ENCODE assay signal across 8 cellular contexts in genomic region chr14:58245562-58245961, GRCh38. TPM values are rescaled to one million over a fixed set of nuclear protein-coding genes. Genes with fewer than 3 reads are reported as not detected.
A peak's percentile ranks its signal among the peaks of the same experiment; 100 is the strongest.
DNase-seq lines count a peak whose midpoint lies in the region; ATAC-seq and TF ChIP-seq lines count a peak whose summit lies in the region.

No MANE protein-coding gene starts in this region.

- CTCF ChIA-PET in PC-3 (lab: Charles Lee) = no interaction called here

- no peak for TF ChIP-seq CTCF in GM12864 (IDR thresholded peaks at IDR 0.05; ENCODE audit: low read depth, low read length, missing control alignments)
- TF ChIP-seq CTCF in PC-3 (conservative IDR thresholded peaks at IDR 0.05; ENCODE audit: low read depth, low read length) = no peak
- no peak for TF ChIP-seq CTCF in epithelial cell of proximal tubule (conservative IDR thresholded peaks at IDR 0.05; ENCODE audit: low read depth, low read length)
- TF ChIP-seq CTCF in prostate gland (IDR thresholded peaks at IDR 0.05) = no peak

- H3K9me3 ChIP-seq in PC-3 (ENCODE audit: low read length) (no peaks in the 10 kb centered on the region), prostate gland (no peaks in the 10 kb centered on the region)

- no TSS peak for BruUV-seq in PC-3 (replicated peaks; lab: Mats Ljungman, UMichigan)

- H3K4me1 ChIP-seq in PC-3 (ENCODE audit: insufficient read depth, low read length) (peaks cover 25% of the 10 kb centered on the region), prostate gland (replicated peaks) (no peaks in the 10 kb centered on the region)

- intact Hi-C loops in PC-3 (cut with micrococcal nuclease) = loop anchor here (10.0 kb wide), 1 partner anchor 1239 kb away; the partner anchor contains the start of genes JKAMP and L3HYPDH
- intact Hi-C loops in prostate gland (cut with DNase I) = loop anchor here (5.0 kb wide), 1 partner anchor 52 kb away; the partner anchor contains the start of gene ARID4A

- H4K20me1 ChIP-seq in PC-3 (ENCODE audit: low read length) = peaks cover 38% of the 10 kb centered on the region

- H3K79me2 ChIP-seq in PC-3 (ENCODE audit: low read length) = peaks cover 59% of the 10 kb centered on the region

- DNase-seq in GM12864 (ENCODE audit: low read depth) (no peak), PC-3 (no peak), epithelial cell of proximal tubule (ENCODE audit: low read depth) (no peak), prostate gland (ENCODE audit: low spot score) (no peak), occipital lobe (lab: John Stamatoyannopoulos, UW) (no peak), SKM-1 treated with dmso at 0.1 percent for 144 hours (lab: John Stamatoyannopoulos, UW; ENCODE audit: unreplicated experiment) (no peak)
- DNase-seq in stimulated activated CD4-positive, alpha-beta T cell treated with anti-CD3 and anti-CD28 coated beads, Interleukin-15, amount 100 ng/mL, for 24 hours = no peak

- H3K9me2 ChIP-seq in PC-3 (replicated peaks; ENCODE audit: low read length) = no peaks in the 10 kb centered on the region

- peak overlapping the region; percentile 79 for H3K4me2 ChIP-seq in PC-3 (ENCODE audit: low read length)

- WGBS in prostate gland = 2% methylated on average over 3 of the region's 3 CpGs

- H3K9ac ChIP-seq in PC-3 (ENCODE audit: low read length) = peak overlapping the region; percentile 90

- peaks cover 14% of the 10 kb centered on the region for H3F3A ChIP-seq in PC-3 (ENCODE audit: low read length, unreplicated experiment)

- H3K36me3 ChIP-seq in PC-3 (ENCODE audit: low read depth, low read length) (peaks cover 31% of the 10 kb centered on the region), prostate gland (no peaks in the 10 kb centered on the region)

- H3K27ac ChIP-seq in PC-3 (ENCODE audit: low read length) (peak overlapping the region; percentile 87), prostate gland (peak overlapping the region; percentile 91 to 95)

- no peak for TF ChIP-seq POLR2A in prostate gland (IDR thresholded peaks at IDR 0.05)

- H3K4me3 ChIP-seq in GM12864 (ENCODE audit: low read depth, low read length) = peak overlapping the region; percentile 80
- H3K4me3 ChIP-seq in PC-3 (ENCODE audit: low read length) = peak overlapping the region; percentile 76
- H3K4me3 ChIP-seq in epithelial cell of proximal tubule (ENCODE audit: low read depth, low read length) = peak overlapping the region; percentile 90
- H3K4me3 ChIP-seq in prostate gland = peak overlapping the region; percentile 67 to 73

- H3K27me3 ChIP-seq in PC-3 (ENCODE audit: low read length) (no peaks in the 10 kb centered on the region), prostate gland (replicated peaks; ENCODE audit: insufficient read depth) (no peaks in the 10 kb centered on the region)

- ATAC-seq in PC-3 (no peak), GM21515 (IDR thresholded peaks at IDR 0.05; ENCODE audit: unreplicated experiment) (no peak)

- no peak overlapping the region; the same call in 1 of the 2 replicates for H2AFZ ChIP-seq in PC-3 (ENCODE audit: low read length)

- POLR2A ChIA-PET in PC-3 (lab: Charles Lee; ENCODE audit: unreplicated experiment) = no interaction called here

RNA-seq across cellular contexts. Expression of gene PSMA3, which starts 0.9 kb away (rescaled TPM):
- total RNA-seq in PC-3 (2014; rRNA removed) (669 and 700 TPM in 2 replicates), epithelial cell of proximal tubule (255 TPM in 2 replicates), prostate gland (10 to 100 TPM; 76.8 to 93.7 TPM), occipital lobe (42.9 TPM)

RNA-seq across cellular contexts. Expression of gene ACTR10, which starts 45.6 kb away (rescaled TPM):
- total RNA-seq in PC-3 (2014; rRNA removed) (118 and 126 TPM in 2 replicates), epithelial cell of proximal tubule (70.0 and 103 TPM in 2 replicates), prostate gland (100 to 1,000 TPM in 1 of 2 donors, 10 to 100 TPM in 1; 63.2 to 105 TPM), occipital lobe (144 TPM)

RNA-seq across cellular contexts. Expression of gene ARID4A, which starts 52.8 kb away (rescaled TPM):
- total RNA-seq in PC-3 (2014; rRNA removed) (7.3 and 11.3 TPM in 2 replicates), epithelial cell of proximal tubule (2.7 and 8.6 TPM in 2 replicates), prostate gland (10 to 100 TPM; 10.0 to 14.8 TPM), occipital lobe (64.1 TPM)
